ENCODE assay signal across 21 cellular contexts in the genomic region with DNA sequence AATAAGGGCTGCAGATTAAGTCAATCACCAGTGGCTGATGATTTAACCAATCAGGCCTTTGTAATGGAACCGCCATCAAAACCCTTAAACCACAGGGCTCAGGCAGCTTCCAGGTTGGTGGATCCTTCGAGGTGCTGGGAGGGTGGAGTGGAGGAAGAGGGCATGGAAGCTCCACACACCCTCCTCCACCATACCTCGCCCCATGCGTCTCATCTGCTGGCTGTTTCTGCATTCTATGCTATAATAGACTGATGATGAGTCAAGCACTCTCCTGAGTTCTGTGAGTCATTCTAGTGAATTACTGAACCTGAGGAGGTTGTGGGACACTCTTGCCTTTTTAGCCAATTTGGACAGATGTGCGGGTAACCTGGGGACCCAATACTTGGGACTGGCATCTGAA. TPM values are rescaled to one million over a fixed set of nuclear protein-coding genes. Genes with fewer than 3 reads are reported as not detected.
A peak's percentile ranks its signal among the peaks of the same experiment; 100 is the strongest.
DNase-seq lines count a peak whose midpoint lies in the region; ATAC-seq, FAIRE-seq and TF ChIP-seq lines count a peak whose summit lies in the region.
"Had no signal": no experiment of that assay in that cellular context is flagged by ENCODE, and none has a peak within 500 bp of the region (broad histone marks: within the 10 kb centered on the region; RNA-seq: fewer than 3 reads in every experiment).

No MANE protein-coding gene starts in this region.

- H3K4me3 Mint-ChIP-seq in memory B cell: no peak overlapping the region
- H3K4me3 Mint-ChIP-seq: natural killer cell had no signal

- TF ChIP-seq CTCF in bronchial epithelial cell (IDR thresholded peaks at IDR 0.05; ENCODE audit: insufficient read depth, low read length, severe bottlenecking): no peak

- H3K36me3 Mint-ChIP-seq in memory B cell: peaks cover 21% of the 10 kb centered on the region
- H3K36me3 Mint-ChIP-seq: natural killer cell had no signal

- no peak overlapping the region for H3K27ac ChIP-seq in substantia nigra (ENCODE audit: low read depth, low read length, poor library complexity, severe bottlenecking)
- H3K27ac ChIP-seq: hepatocyte, left ventricle myocardium inferior, tibial nerve had no signal

- no peaks in the 10 kb centered on the region for H3K27me3 ChIP-seq in bronchial epithelial cell (ENCODE audit: control insufficient read depth, insufficient read depth, low read length)
- H3K27me3 ChIP-seq: esophagus squamous epithelium, hepatocyte, Peyer's patch, tibial nerve had no signal

- H3K27ac Mint-ChIP-seq in memory B cell: peak overlapping the region; percentile 12
- H3K27ac Mint-ChIP-seq: natural killer cell had no signal

- no peak overlapping the region for H3K4me3 ChIP-seq in bronchial epithelial cell (ENCODE audit: low read depth, low read length)
- H3K4me3 ChIP-seq: esophagus squamous epithelium, hepatocyte, left ventricle myocardium inferior, Peyer's patch, tibial nerve had no signal

- peak; percentile 31 for DNase-seq in AG08395 (ENCODE audit: low spot score)
- peak; percentile 33 for DNase-seq in LHCN-M2 (ENCODE audit: low read depth)
- DNase-seq in bronchial epithelial cell (ENCODE audit: low read depth): peak; percentile 88
- DNase-seq in memory B cell (ENCODE audit: low spot score in 2 of 2): no peak
- DNase-seq in substantia nigra (lab: John Stamatoyannopoulos, UW): no peak
- no peak for DNase-seq in mesenteric fat pad (ENCODE audit: low spot score)
- DNase-seq in activated CD8-positive, alpha-beta memory T cell treated with anti-CD3 and anti-CD28 coated beads, Interleukin-2, amount 50 U/mL, for 4 hours: no peak
- DNase-seq in stimulated activated CD4-positive, alpha-beta T cell treated with anti-CD3 and anti-CD28 coated beads, Interleukin-4, amount 100 ng/mL, for 24 hours: no peak
- DNase-seq: activated CD4-positive, alpha-beta T cell treated with anti-CD3 and anti-CD28 coated beads for 4 hours; activated T-cell treated with anti-CD3 and anti-CD28 coated beads for 4 hours; esophagus squamous epithelium; left ventricle myocardium inferior; natural killer cell; NCI-H2081 treated with DMSO at 0.1 percent for 48 hours; NCI-H69; Peyer's patch; right cardiac atrium; T-helper 2 cell had no signal

- FAIRE-seq in bronchial epithelial cell (lab: Jason Lieb, UNC): peak; percentile 86
- FAIRE-seq: colon had no signal

- peaks cover 25% of the 10 kb centered on the region for H3K4me1 Mint-ChIP-seq in memory B cell
- H3K4me1 Mint-ChIP-seq: natural killer cell had no signal

- no peaks in the 10 kb centered on the region for H3K9me3 Mint-ChIP-seq in memory B cell
- H3K9me3 Mint-ChIP-seq: natural killer cell had no signal

- peaks cover 1% of the 10 kb centered on the region for H3K36me3 ChIP-seq in bronchial epithelial cell (ENCODE audit: control insufficient read depth, insufficient read depth, low read length)
- H3K36me3 ChIP-seq: left ventricle myocardium inferior, Peyer's patch had no signal

- no peaks in the 10 kb centered on the region for H3K27me3 Mint-ChIP-seq in memory B cell

- no peak for ATAC-seq in memory B cell (ENCODE audit: low read depth)
- ATAC-seq: natural killer cell, right cardiac atrium had no signal

RNA-seq across cellular contexts. Expression of a gene that starts 43.9 kb away (rescaled TPM):
- 27.1 and 40.2 TPM in 2 replicates for total RNA-seq in LHCN-M2 (2014; rRNA removed)
- 16.3 TPM for polyA plus RNA-seq in LHCN-M2 (2012)
- 11.1 and 12.8 TPM in 2 replicates for total RNA-seq in bronchial epithelial cell
- 53.1 TPM for total RNA-seq in mesenteric fat pad

Comparison
In these comparisons a context has a peak if more than half of its experiments do, and no peak if none do; other contexts are left out.
1. DNase-seq: peak in AG08395 (single experiment), LHCN-M2 (single experiment) and bronchial epithelial cell (single experiment); none in memory B cell (0 of 2), substantia nigra (0 of 49), mesenteric fat pad (single experiment), activated CD8-positive, alpha-beta memory T cell treated with anti-CD3 and anti-CD28 coated beads, Interleukin-2, amount 50 U/mL, for 4 hours (single experiment) and stimulated activated CD4-positive, alpha-beta T cell treated with anti-CD3 and anti-CD28 coated beads, Interleukin-4, amount 100 ng/mL, for 24 hours (single experiment).